Comparison of ENCODE assay signal across 1 cellular context in the genomic region with DNA sequence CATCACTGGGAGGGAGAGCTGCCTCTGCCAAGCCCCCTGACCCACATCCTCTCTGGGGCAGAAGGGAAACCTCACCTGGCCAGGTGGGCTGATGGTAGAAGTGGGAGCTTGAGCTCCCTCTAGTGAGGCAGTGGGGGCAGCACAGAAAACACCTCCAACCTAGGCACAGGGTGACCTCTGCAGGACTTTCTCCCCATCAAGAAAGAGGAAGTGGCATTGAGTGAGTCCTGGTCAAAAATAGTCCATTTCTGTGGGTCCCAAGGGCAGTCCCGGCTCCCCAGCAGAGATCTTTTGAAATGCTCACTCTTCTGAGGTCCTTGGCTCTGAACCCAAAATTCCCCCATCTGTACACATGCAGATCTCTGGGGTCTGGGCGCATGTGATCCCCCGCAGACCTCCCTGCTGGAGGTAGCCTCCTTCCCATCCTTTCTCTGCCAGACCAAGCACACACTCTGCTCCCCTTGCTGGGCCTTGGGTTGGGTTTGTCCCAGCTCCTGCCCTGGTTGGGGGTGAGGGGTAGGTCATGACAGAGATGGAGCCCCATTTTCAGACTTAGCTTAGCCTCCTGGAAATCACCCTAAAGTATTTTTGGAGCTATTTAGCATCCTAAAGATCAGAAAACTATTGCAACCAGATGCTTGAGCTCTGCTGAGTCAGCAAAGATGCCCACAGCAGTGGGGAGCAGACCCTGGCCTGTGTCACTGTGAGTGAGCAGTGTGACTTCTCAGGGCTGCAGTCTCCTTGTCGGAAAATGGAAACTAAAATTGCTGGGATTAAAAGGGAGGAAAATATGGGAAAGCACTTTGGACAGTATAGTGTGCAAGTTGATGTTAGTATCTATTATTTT.
TF ChIP-seq lines count a peak whose summit lies in the region.

No MANE protein-coding gene starts in this region.

TF ChIP-seq in GM12878, 131 proteins besides CTCF, POLR2A, EP300 and RAD21 (continues in another document):
- TF ChIP-seq ESRRA (IDR thresholded peaks at IDR 0.05; ENCODE audit: low read length) (0 out of 2 replicates have a peak, but pooled peaks have one; percentile 29), ASH2L (IDR thresholded peaks at IDR 0.05; ENCODE audit: borderline replicate concordance, low read depth) (no peak), HDAC6 (IDR thresholded peaks at IDR 0.05; ENCODE audit: unreplicated experiment) (no peak), TCF12 (IDR thresholded peaks at IDR 0.05; ENCODE audit: low read depth, low read length) (peak; percentile 62; the same call in 1 of the 2 replicates), ZNF622 (IDR thresholded peaks at IDR 0.05) (no peak), TCF3 (IDR thresholded peaks at IDR 0.05; ENCODE audit: borderline replicate concordance, insufficient read depth, low read depth, low read length) (no peak), MXI1 (IDR thresholded peaks at IDR 0.05; ENCODE audit: low read depth, low read length) (no peak), FOXM1 (IDR thresholded peaks at IDR 0.05; ENCODE audit: low read depth, low read length) (peak; percentile 52), JUNB (IDR thresholded peaks at IDR 0.05) (no peak), EED (IDR thresholded peaks at IDR 0.05; ENCODE audit: low read depth) (no peak), PAX8 (IDR thresholded peaks at IDR 0.05) (no peak), IKZF1 (conservative IDR thresholded peaks at IDR 0.05) (peak; percentile 47), RUNX3 (IDR thresholded peaks at IDR 0.05; ENCODE audit: low read length) (peak; percentile 76), RBBP5 (conservative IDR thresholded peaks at IDR 0.05) (no peak), BMI1 (IDR thresholded peaks at IDR 0.05; ENCODE audit: borderline replicate concordance) (no peak), BCL3 (IDR thresholded peaks at IDR 0.05; ENCODE audit: borderline replicate concordance, insufficient read depth, low read depth, low read length, poor library complexity, severe bottlenecking) (no peak), ATF3 (IDR thresholded peaks at IDR 0.05; ENCODE audit: borderline replicate concordance, extremely low read depth, low read depth, low read length) (peak; percentile 32; the same call in 1 of the 2 replicates), MYC (IDR thresholded peaks at IDR 0.05; ENCODE audit: insufficient read depth, insufficient read length, insufficient replicate concordance, low read length, severe bottlenecking) (no peak), SMC3 (IDR thresholded peaks at IDR 0.05; ENCODE audit: borderline replicate concordance, low read length) (peak; percentile 98), ZNF592 (IDR thresholded peaks at IDR 0.05) (peak; percentile 78; the same call in 1 of the 2 replicates), RELA (IDR thresholded peaks at IDR 0.05; ENCODE audit: borderline replicate concordance, partially characterized antibody) (peak; percentile 42)
- TF ChIP-seq, protein P1, sequence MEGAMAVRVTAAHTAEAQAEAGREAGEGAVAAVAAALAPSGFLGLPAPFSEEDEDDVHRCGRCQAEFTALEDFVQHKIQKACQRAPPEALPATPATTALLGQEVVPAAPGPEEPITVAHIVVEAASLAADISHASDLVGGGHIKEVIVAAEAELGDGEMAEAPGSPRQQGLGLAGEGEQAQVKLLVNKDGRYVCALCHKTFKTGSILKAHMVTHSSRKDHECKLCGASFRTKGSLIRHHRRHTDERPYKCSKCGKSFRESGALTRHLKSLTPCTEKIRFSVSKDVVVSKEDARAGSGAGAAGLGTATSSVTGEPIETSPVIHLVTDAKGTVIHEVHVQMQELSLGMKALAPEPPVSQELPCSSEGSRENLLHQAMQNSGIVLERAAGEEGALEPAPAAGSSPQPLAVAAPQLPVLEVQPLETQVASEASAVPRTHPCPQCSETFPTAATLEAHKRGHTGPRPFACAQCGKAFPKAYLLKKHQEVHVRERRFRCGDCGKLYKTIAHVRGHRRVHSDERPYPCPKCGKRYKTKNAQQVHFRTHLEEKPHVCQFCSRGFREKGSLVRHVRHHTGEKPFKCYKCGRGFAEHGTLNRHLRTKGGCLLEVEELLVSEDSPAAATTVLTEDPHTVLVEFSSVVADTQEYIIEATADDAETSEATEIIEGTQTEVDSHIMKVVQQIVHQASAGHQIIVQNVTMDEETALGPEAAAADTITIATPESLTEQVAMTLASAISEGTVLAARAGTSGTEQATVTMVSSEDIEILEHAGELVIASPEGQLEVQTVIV (IDR thresholded peaks at IDR 0.05; ENCODE audit: borderline replicate concordance, partially characterized antibody), result no peak
- TF ChIP-seq, protein P2, sequence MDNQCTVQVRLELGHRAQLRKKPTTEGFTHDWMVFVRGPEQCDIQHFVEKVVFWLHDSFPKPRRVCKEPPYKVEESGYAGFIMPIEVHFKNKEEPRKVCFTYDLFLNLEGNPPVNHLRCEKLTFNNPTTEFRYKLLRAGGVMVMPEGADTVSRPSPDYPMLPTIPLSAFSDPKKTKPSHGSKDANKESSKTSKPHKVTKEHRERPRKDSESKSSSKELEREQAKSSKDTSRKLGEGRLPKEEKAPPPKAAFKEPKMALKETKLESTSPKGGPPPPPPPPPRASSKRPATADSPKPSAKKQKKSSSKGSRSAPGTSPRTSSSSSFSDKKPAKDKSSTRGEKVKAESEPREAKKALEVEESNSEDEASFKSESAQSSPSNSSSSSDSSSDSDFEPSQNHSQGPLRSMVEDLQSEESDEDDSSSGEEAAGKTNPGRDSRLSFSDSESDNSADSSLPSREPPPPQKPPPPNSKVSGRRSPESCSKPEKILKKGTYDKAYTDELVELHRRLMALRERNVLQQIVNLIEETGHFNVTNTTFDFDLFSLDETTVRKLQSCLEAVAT (IDR thresholded peaks at IDR 0.05), result no peak
- TF ChIP-seq, protein P3, sequence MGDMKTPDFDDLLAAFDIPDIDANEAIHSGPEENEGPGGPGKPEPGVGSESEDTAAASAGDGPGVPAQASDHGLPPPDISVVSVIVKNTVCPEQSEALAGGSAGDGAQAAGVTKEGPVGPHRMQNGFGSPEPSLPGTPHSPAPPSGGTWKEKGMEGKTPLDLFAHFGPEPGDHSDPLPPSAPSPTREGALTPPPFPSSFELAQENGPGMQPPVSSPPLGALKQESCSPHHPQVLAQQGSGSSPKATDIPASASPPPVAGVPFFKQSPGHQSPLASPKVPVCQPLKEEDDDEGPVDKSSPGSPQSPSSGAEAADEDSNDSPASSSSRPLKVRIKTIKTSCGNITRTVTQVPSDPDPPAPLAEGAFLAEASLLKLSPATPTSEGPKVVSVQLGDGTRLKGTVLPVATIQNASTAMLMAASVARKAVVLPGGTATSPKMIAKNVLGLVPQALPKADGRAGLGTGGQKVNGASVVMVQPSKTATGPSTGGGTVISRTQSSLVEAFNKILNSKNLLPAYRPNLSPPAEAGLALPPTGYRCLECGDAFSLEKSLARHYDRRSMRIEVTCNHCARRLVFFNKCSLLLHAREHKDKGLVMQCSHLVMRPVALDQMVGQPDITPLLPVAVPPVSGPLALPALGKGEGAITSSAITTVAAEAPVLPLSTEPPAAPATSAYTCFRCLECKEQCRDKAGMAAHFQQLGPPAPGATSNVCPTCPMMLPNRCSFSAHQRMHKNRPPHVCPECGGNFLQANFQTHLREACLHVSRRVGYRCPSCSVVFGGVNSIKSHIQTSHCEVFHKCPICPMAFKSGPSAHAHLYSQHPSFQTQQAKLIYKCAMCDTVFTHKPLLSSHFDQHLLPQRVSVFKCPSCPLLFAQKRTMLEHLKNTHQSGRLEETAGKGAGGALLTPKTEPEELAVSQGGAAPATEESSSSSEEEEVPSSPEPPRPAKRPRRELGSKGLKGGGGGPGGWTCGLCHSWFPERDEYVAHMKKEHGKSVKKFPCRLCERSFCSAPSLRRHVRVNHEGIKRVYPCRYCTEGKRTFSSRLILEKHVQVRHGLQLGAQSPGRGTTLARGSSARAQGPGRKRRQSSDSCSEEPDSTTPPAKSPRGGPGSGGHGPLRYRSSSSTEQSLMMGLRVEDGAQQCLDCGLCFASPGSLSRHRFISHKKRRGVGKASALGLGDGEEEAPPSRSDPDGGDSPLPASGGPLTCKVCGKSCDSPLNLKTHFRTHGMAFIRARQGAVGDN (IDR thresholded peaks at IDR 0.05), result no peak
- TF ChIP-seq, protein P4, sequence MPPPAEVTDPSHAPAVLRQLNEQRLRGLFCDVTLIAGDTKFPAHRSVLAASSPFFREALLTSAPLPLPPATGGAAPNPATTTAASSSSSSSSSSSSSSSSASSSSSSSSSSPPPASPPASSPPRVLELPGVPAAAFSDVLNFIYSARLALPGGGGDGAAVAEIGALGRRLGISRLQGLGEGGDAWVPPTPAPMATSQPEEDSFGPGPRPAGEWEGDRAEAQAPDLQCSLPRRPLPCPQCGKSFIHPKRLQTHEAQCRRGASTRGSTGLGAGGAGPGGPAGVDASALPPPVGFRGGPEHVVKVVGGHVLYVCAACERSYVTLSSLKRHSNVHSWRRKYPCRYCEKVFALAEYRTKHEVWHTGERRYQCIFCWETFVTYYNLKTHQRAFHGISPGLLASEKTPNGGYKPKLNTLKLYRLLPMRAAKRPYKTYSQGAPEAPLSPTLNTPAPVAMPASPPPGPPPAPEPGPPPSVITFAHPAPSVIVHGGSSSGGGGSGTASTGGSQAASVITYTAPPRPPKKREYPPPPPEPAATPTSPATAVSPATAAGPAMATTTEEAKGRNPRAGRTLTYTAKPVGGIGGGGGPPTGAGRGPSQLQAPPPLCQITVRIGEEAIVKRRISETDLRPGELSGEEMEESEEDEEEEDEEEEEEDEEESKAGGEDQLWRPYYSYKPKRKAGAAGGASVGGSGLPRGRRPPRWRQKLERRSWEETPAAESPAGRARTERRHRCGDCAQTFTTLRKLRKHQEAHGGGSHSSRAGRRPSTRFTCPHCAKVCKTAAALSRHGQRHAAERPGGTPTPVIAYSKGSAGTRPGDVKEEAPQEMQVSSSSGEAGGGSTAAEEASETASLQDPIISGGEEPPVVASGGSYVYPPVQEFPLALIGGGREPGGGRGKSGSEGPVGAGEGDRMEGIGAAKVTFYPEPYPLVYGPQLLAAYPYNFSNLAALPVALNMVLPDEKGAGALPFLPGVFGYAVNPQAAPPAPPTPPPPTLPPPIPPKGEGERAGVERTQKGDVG (CRISPR knock-in tag; IDR thresholded peaks at IDR 0.05), result no peak
- TF ChIP-seq, protein P5, sequence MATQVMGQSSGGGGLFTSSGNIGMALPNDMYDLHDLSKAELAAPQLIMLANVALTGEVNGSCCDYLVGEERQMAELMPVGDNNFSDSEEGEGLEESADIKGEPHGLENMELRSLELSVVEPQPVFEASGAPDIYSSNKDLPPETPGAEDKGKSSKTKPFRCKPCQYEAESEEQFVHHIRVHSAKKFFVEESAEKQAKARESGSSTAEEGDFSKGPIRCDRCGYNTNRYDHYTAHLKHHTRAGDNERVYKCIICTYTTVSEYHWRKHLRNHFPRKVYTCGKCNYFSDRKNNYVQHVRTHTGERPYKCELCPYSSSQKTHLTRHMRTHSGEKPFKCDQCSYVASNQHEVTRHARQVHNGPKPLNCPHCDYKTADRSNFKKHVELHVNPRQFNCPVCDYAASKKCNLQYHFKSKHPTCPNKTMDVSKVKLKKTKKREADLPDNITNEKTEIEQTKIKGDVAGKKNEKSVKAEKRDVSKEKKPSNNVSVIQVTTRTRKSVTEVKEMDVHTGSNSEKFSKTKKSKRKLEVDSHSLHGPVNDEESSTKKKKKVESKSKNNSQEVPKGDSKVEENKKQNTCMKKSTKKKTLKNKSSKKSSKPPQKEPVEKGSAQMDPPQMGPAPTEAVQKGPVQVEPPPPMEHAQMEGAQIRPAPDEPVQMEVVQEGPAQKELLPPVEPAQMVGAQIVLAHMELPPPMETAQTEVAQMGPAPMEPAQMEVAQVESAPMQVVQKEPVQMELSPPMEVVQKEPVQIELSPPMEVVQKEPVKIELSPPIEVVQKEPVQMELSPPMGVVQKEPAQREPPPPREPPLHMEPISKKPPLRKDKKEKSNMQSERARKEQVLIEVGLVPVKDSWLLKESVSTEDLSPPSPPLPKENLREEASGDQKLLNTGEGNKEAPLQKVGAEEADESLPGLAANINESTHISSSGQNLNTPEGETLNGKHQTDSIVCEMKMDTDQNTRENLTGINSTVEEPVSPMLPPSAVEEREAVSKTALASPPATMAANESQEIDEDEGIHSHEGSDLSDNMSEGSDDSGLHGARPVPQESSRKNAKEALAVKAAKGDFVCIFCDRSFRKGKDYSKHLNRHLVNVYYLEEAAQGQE (IDR thresholded peaks at IDR 0.05; ENCODE audit: low read depth, low read length), result no peak
- TF ChIP-seq, protein P6, sequence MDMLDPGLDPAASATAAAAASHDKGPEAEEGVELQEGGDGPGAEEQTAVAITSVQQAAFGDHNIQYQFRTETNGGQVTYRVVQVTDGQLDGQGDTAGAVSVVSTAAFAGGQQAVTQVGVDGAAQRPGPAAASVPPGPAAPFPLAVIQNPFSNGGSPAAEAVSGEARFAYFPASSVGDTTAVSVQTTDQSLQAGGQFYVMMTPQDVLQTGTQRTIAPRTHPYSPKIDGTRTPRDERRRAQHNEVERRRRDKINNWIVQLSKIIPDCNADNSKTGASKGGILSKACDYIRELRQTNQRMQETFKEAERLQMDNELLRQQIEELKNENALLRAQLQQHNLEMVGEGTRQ (IDR thresholded peaks at IDR 0.05; ENCODE audit: borderline replicate concordance, low read depth, low read length), result no peak
